1 cellular context compared by ENCODE assay signal in genomic region chr16:88993006-88993787, GRCh38.
TF ChIP-seq lines count a peak whose summit lies in the region.

No MANE protein-coding gene starts in this region.

TF ChIP-seq in GM12878, 131 proteins besides CTCF, POLR2A, EP300 and RAD21:
- TF ChIP-seq PKNOX1 (IDR thresholded peaks at IDR 0.05): no peak
- TF ChIP-seq PBX3 (IDR thresholded peaks at IDR 0.05; ENCODE audit: insufficient replicate concordance, low read depth, low read length): no peak
- peak; percentile 75; the same call in 1 of the 2 replicates for TF ChIP-seq NFXL1 (IDR thresholded peaks at IDR 0.05; ENCODE audit: borderline replicate concordance)
